ENCODE assay signal across 8 cellular contexts in the genomic region with DNA sequence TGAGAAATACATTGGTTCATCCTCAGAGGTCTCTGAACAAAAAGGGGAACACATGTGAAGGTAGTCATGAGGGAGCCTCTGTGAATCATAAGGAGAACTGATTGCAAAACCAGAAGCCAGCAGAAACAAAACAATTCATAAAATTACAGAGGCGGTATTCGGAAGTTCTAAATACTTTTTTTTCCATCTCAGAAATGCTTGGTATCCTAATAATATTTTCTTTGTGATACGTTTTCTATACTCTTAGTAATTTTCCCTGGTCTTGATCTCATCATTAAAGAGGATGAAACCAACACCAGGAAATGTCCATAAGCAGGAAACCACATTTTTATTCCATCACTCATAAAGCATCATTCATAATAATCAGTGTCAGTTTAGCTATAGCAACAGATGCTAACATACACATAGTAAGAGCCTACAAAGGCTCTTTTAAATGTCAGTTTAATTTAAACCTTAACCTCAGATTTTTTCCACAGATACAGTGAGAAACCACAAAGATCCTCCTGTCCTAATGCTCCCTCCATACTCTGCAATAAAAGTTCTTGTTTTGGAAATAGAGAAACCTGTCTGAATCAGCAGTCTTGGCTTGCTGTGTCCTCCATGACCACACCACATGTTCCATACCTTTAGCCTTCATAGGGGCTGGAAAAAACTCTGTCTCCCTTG. TPM values are rescaled to one million over a fixed set of nuclear protein-coding genes. Genes with fewer than 3 reads are reported as not detected.
A peak's percentile ranks its signal among the peaks of the same experiment; 100 is the strongest.
DNase-seq lines count a peak whose midpoint lies in the region; ATAC-seq and TF ChIP-seq lines count a peak whose summit lies in the region.

No MANE protein-coding gene starts in this region.

- H3K27me3 Mint-ChIP-seq in activated CD4-positive, alpha-beta T cell treated with anti-CD3 and anti-CD28 coated beads for 36 hours, result no peaks in the 10 kb centered on the region
- H3K27me3 Mint-ChIP-seq in Caco-2 (ENCODE audit: insufficient read depth, unreplicated experiment), result no peaks in the 10 kb centered on the region

- no peaks in the 10 kb centered on the region for H3K9me3 ChIP-seq in skeletal muscle satellite cell (replicated peaks; ENCODE audit: low read length)
- no peaks in the 10 kb centered on the region for H3K9me3 ChIP-seq in Caco-2

- peaks cover 20% of the 10 kb centered on the region for H3K4me1 Mint-ChIP-seq in activated CD4-positive, alpha-beta T cell treated with anti-CD3 and anti-CD28 coated beads for 36 hours
- no peaks in the 10 kb centered on the region for H3K4me1 Mint-ChIP-seq in Caco-2 (ENCODE audit: low read depth, unreplicated experiment)

- H3K27me3 ChIP-seq in dorsolateral prefrontal cortex (no peaks in the 10 kb centered on the region), skeletal muscle satellite cell (ENCODE audit: control insufficient read depth, insufficient read depth, low read length) (no peaks in the 10 kb centered on the region), Caco-2 (replicated peaks; ENCODE audit: control insufficient read depth, insufficient read depth, low read length) (no peaks in the 10 kb centered on the region)

- H3K36me3 Mint-ChIP-seq in activated CD4-positive, alpha-beta T cell treated with anti-CD3 and anti-CD28 coated beads for 36 hours (ENCODE audit: low read depth), result no peaks in the 10 kb centered on the region
- H3K36me3 Mint-ChIP-seq in Caco-2 (ENCODE audit: insufficient read depth, unreplicated experiment), result no peaks in the 10 kb centered on the region

- H3K9me3 Mint-ChIP-seq in activated CD4-positive, alpha-beta T cell treated with anti-CD3 and anti-CD28 coated beads for 36 hours (ENCODE audit: low read depth), result peaks cover 2% of the 10 kb centered on the region
- H3K9me3 Mint-ChIP-seq in Caco-2 (ENCODE audit: unreplicated experiment), result no peaks in the 10 kb centered on the region

- CTCF ChIA-PET in activated CD4-positive, alpha-beta T cell treated with anti-CD3 and anti-CD28 coated beads for 36 hours (lab: Charles Lee), result interaction anchor here (0.6 to 1.7 kb wide), 2 partner anchors 110 to 351 kb away, joined by 4 to 6 read pairs; no protein-coding TSS in a partner anchor
- CTCF ChIA-PET in RWPE1 (lab: Yijun Ruan, JAX), result interaction anchor here (0.7 kb wide), 1 partner anchor 147 kb away, joined by 3 read pairs; no protein-coding TSS in a partner anchor
- CTCF ChIA-PET in Caco-2 (lab: Charles Lee), result no interaction called here

- POLR2A ChIA-PET in activated CD4-positive, alpha-beta T cell treated with anti-CD3 and anti-CD28 coated beads for 36 hours (lab: Charles Lee), result no interaction called here
- POLR2A ChIA-PET in RWPE1 (lab: Yijun Ruan, JAX; ENCODE audit: low non-redundant PET) (no interaction called here), Caco-2 (lab: Charles Lee) (no interaction called here)

- DNase-seq in activated CD4-positive, alpha-beta T cell treated with anti-CD3 and anti-CD28 coated beads for 36 hours, result peak; percentile 15
- DNase-seq in activated CD4-positive, alpha-beta T cell treated with anti-CD3 and anti-CD28 coated beads for 1 hour, result no peak
- DNase-seq in RWPE1 (ENCODE audit: low spot score) (peak; percentile 52), dorsolateral prefrontal cortex (no peak), Caco-2 (no peak), NCI-H2107 treated with DMSO at 0.1 percent for 48 hours (lab: John Stamatoyannopoulos, UW; ENCODE audit: unreplicated experiment) (no peak)

- H3K4me1 ChIP-seq in skeletal muscle satellite cell (ENCODE audit: control insufficient read depth, insufficient read depth, low read length) (peaks cover 18% of the 10 kb centered on the region), Caco-2 (no peaks in the 10 kb centered on the region)

- H3K4me2 ChIP-seq in skeletal muscle satellite cell (ENCODE audit: low read length), result peak overlapping the region; percentile 74

- TF ChIP-seq CTCF in RWPE1 (conservative IDR thresholded peaks at IDR 0.05; ENCODE audit: low read depth) (no peak), dorsolateral prefrontal cortex (IDR thresholded peaks at IDR 0.05 in 54 of 56, conservative IDR thresholded peaks at IDR 0.05 in 2 of 56; ENCODE audit: low read depth in 1 of 56, partially characterized antibody in 56 of 56) (no peak), Caco-2 (IDR thresholded peaks at IDR 0.05; ENCODE audit: insufficient read depth in 1 of 2, low read depth in 1 of 2, low read length in 1 of 2, severe bottlenecking in 1 of 2, unreplicated experiment in 1 of 2) (no peak)

- BruUV-seq in Caco-2 (replicated peaks; lab: Mats Ljungman, UMichigan), result no TSS peak

- H3K4me3 ChIP-seq in dorsolateral prefrontal cortex, result peak overlapping the region in 1 of 59 donors; percentile 0
- peak overlapping the region; percentile 9 for H3K4me3 ChIP-seq in skeletal muscle satellite cell (ENCODE audit: low read length)
- H3K4me3 ChIP-seq in Caco-2 (ENCODE audit: low read depth, low read length), result no peak overlapping the region

- H3K27ac Mint-ChIP-seq in activated CD4-positive, alpha-beta T cell treated with anti-CD3 and anti-CD28 coated beads for 36 hours, result peak overlapping the region; percentile 90
- H3K27ac Mint-ChIP-seq in Caco-2 (ENCODE audit: unreplicated experiment), result no peak overlapping the region

- peak; percentile 86 for ATAC-seq in activated CD4-positive, alpha-beta T cell treated with anti-CD3 and anti-CD28 coated beads for 36 hours
- peak; percentile 82 for ATAC-seq in HG02852 (IDR thresholded peaks at IDR 0.05; ENCODE audit: unreplicated experiment)

- intact Hi-C loops in activated CD4-positive, alpha-beta T cell treated with anti-CD3 and anti-CD28 coated beads for 36 hours (cut with DNase I, micrococcal nuclease), result loop anchor here (1.0 to 5.0 kb wide), 7 partner anchors 41 to 148 kb away; no protein-coding TSS in a partner anchor
- intact Hi-C loops in dorsolateral prefrontal cortex (cut with DNase I), result no loop called here
- intact Hi-C loops in Caco-2 (cut with micrococcal nuclease; ENCODE audit: unreplicated experiment), result no loop called here

- H3K9ac ChIP-seq in skeletal muscle satellite cell (ENCODE audit: low read depth, low read length), result peak overlapping the region; percentile 72

- H3K27ac ChIP-seq in RWPE1 (no peak overlapping the region), dorsolateral prefrontal cortex (peak overlapping the region in 55 of 59 donors; percentile 1 to 86 (median 63))

- no peak overlapping the region for H3K4me3 Mint-ChIP-seq in activated CD4-positive, alpha-beta T cell treated with anti-CD3 and anti-CD28 coated beads for 36 hours
- H3K4me3 Mint-ChIP-seq in Caco-2 (ENCODE audit: unreplicated experiment), result no peak overlapping the region

- H3K36me3 ChIP-seq in skeletal muscle satellite cell (ENCODE audit: insufficient read depth, low read length) (no peaks in the 10 kb centered on the region), Caco-2 (ENCODE audit: control insufficient read depth, insufficient read depth, low read length) (no peaks in the 10 kb centered on the region)

RNA-seq across cellular contexts. Expression of a gene that starts 29.2 kb away (rescaled TPM):
- total RNA-seq in activated CD4-positive, alpha-beta T cell treated with anti-CD3 and anti-CD28 coated beads for 36 hours, result 10 to 100 TPM; 13.1 to 13.5 TPM
- total RNA-seq in dorsolateral prefrontal cortex, result 100 to 1,000 TPM in 82 of 120 experiments, 10 to 100 TPM in 38; 31.4 to 701 (median 120) TPM
- total RNA-seq in skeletal muscle satellite cell (2012; rRNA removed), result 30.4 and 43.6 TPM in 2 replicates
- total RNA-seq in Caco-2 (2022), result 42.6 and 45.9 TPM in 2 replicates

Comparison
In these comparisons a context has a peak if more than half of its experiments do, and no peak if none do; other contexts are left out.
1. DNase-seq: peak in activated CD4-positive, alpha-beta T cell treated with anti-CD3 and anti-CD28 coated beads for 36 hours (single experiment) and RWPE1 (single experiment); none in activated CD4-positive, alpha-beta T cell treated with anti-CD3 and anti-CD28 coated beads for 1 hour (single experiment), dorsolateral prefrontal cortex (0 of 10), Caco-2 (0 of 2) and NCI-H2107 treated with DMSO at 0.1 percent for 48 hours (single experiment).
2. intact Hi-C loops: an anchor here in activated CD4-positive, alpha-beta T cell treated with anti-CD3 and anti-CD28 coated beads for 36 hours (1.0 to 5.0 kb wide); none called in dorsolateral prefrontal cortex and Caco-2.